In genomic region chr7:130942211-130942964, GRCh38 we compare ENCODE assay signal across 8 cellular contexts.
DNase-seq lines count a peak whose midpoint lies in the region; ATAC-seq, FAIRE-seq and TF ChIP-seq lines count a peak whose summit lies in the region.

No MANE protein-coding gene starts in this region.

- H3K4me1 Mint-ChIP-seq in MCF 10A (ENCODE audit: insufficient read depth, unreplicated experiment), result peaks cover 70% of the 10 kb centered on the region

- TSS peak; percentile 83 for BruUV-seq in MCF 10A (replicated peaks; lab: Mats Ljungman, UMichigan)

- TF ChIP-seq CTCF in AG04450 (IDR thresholded peaks at IDR 0.05; ENCODE audit: low read depth, low read length), result no peak
- TF ChIP-seq CTCF in MCF 10A (IDR thresholded peaks at IDR 0.05; ENCODE audit: unreplicated experiment), result no peak

- DNase-seq in AG04450 (ENCODE audit: low read depth, low spot score), result no peak
- peak; percentile 85 for DNase-seq in LHCN-M2 (ENCODE audit: low read depth)
- DNase-seq in MCF 10A (ENCODE audit: unreplicated experiment), result peak; percentile 70
- peak; percentile 77 for DNase-seq in mesenchymal stem cell
- DNase-seq in DMS79 (lab: John Stamatoyannopoulos, UW), result no peak
- DNase-seq in GM03348 (ENCODE audit: low spot score), result no peak
- DNase-seq in frontal cortex (ENCODE audit: low spot score in 2 of 2), result no peak

- no peak overlapping the region for H2BK5ac ChIP-seq in mesenchymal stem cell (ENCODE audit: low read depth, low read length, poor library complexity, severe bottlenecking)

- H3K36me3 ChIP-seq in mesenchymal stem cell (ENCODE audit: control insufficient read depth in 1 of 2, insufficient read depth in 2 of 2, low read depth in 1 of 2, low read length in 2 of 2), result peaks cover 3 to 63% of the 10 kb centered on the region in 2 experiments

- H3K4me3 ChIP-seq in AG04450 (ENCODE audit: low read depth, low read length), result peak overlapping the region; percentile 80
- peak overlapping the region in 1 of 2 experiments; percentile 75 for H3K4me3 ChIP-seq in mesenchymal stem cell (ENCODE audit: insufficient read depth in 1 of 2, low read depth in 1 of 2, low read length in 2 of 2)

- H3K23ac ChIP-seq in mesenchymal stem cell (ENCODE audit: low read length in 2 of 2), result no peak overlapping the region

- H2BK12ac ChIP-seq in mesenchymal stem cell (ENCODE audit: low read length in 2 of 2), result peak overlapping the region; percentile 59 to 91

- H4K91ac ChIP-seq in mesenchymal stem cell (ENCODE audit: low read length), result no peak overlapping the region

- no peak overlapping the region for H2AK5ac ChIP-seq in mesenchymal stem cell (ENCODE audit: low read length, severe bottlenecking)

- no peak overlapping the region for H3K14ac ChIP-seq in mesenchymal stem cell (ENCODE audit: low read length in 2 of 2)

- no peak overlapping the region for H2BK120ac ChIP-seq in mesenchymal stem cell (ENCODE audit: low read depth, low read length)

- peak overlapping the region; percentile 86 for H3K27ac ChIP-seq in AG04450 (ENCODE audit: low read depth, low read length)
- no peak overlapping the region for H3K27ac ChIP-seq in mesenchymal stem cell (ENCODE audit: low read length, poor library complexity, severe bottlenecking)

- peak overlapping the region in 1 of 2 experiments; percentile 67 for H3K18ac ChIP-seq in mesenchymal stem cell (ENCODE audit: low read depth in 1 of 2, low read length in 2 of 2)

- ATAC-seq in HG03520 (IDR thresholded peaks at IDR 0.05; ENCODE audit: unreplicated experiment), result no peak

- peak overlapping the region; percentile 91 for H3K9ac ChIP-seq in mesenchymal stem cell (ENCODE audit: low read length)

- intact Hi-C loops in MCF 10A (cut with micrococcal nuclease), result no loop called here

- H2AFZ ChIP-seq in mesenchymal stem cell (ENCODE audit: low read depth, low read length), result no peak overlapping the region

- H4K8ac ChIP-seq in mesenchymal stem cell (ENCODE audit: low read length), result peak overlapping the region; percentile 41

- H3K4me2 ChIP-seq in mesenchymal stem cell (ENCODE audit: low read length, poor library complexity, severe bottlenecking), result no peak overlapping the region

- H2BK15ac ChIP-seq in mesenchymal stem cell (ENCODE audit: low read depth, poor library complexity, severe bottlenecking), result no peak overlapping the region

- H3K9me3 Mint-ChIP-seq in MCF 10A (ENCODE audit: unreplicated experiment), result no peaks in the 10 kb centered on the region

- peak overlapping the region in 1 of 2 experiments; percentile 82 for H3K4ac ChIP-seq in mesenchymal stem cell (ENCODE audit: low read depth in 1 of 2, low read length in 2 of 2)

- peak overlapping the region; percentile 76 for H3K4me3 Mint-ChIP-seq in MCF 10A (ENCODE audit: unreplicated experiment)

- FAIRE-seq in frontal cortex (lab: Jason Lieb, UNC), result no peak

- peaks cover 8% of the 10 kb centered on the region for H3K4me1 ChIP-seq in mesenchymal stem cell (ENCODE audit: control insufficient read depth, insufficient read depth, low read depth, low read length)

- POLR2A ChIA-PET in AG04450 (lab: Yijun Ruan, JAX) (interaction anchor here (1.4 to 4.4 kb wide), 2 partner anchors 31 to 98 kb away, joined by 4 to 47 read pairs; no protein-coding TSS in a partner anchor), MCF 10A (lab: Yijun Ruan, JAX) (interaction anchor here (0.6 to 8.3 kb wide), 23 partner anchors 12 to 165 kb away, joined by 3 to 178 read pairs (median 8); no protein-coding TSS in a partner anchor)

- peaks cover 66% of the 10 kb centered on the region for H3K36me3 Mint-ChIP-seq in MCF 10A (ENCODE audit: insufficient read depth, unreplicated experiment)

- H3K79me1 ChIP-seq in mesenchymal stem cell (replicated peaks; ENCODE audit: low read length, poor library complexity, severe bottlenecking), result peaks cover 9% of the 10 kb centered on the region

- H3K9me3 ChIP-seq in AG04450 (ENCODE audit: control insufficient read depth, insufficient read depth, low read length) (no peaks in the 10 kb centered on the region), mesenchymal stem cell (ENCODE audit: control insufficient read depth, low read length) (no peaks in the 10 kb centered on the region)

- H3K27me3 ChIP-seq in AG04450 (ENCODE audit: control insufficient read depth, insufficient read depth, low read length) (no peaks in the 10 kb centered on the region), mesenchymal stem cell (ENCODE audit: control insufficient read depth in 1 of 2, insufficient read depth in 1 of 2, low read length in 2 of 2) (no peaks in the 10 kb centered on the region)

- WGBS in mesenchymal stem cell, result 75% methylated on average over 10 of the region's 10 CpGs

- H3K27me3 Mint-ChIP-seq in MCF 10A (ENCODE audit: insufficient read depth, unreplicated experiment), result no peaks in the 10 kb centered on the region

- peak overlapping the region; percentile 90 for H3K27ac Mint-ChIP-seq in MCF 10A (ENCODE audit: low read depth, unreplicated experiment)

- CTCF ChIA-PET in AG04450 (lab: Charles Lee) (interaction anchor here (0.6 to 2.8 kb wide), 4 partner anchors 17 to 98 kb away, joined by 5 to 15 read pairs (median 14); no protein-coding TSS in a partner anchor), MCF 10A (lab: Yijun Ruan, JAX) (interaction anchor here (0.7 to 9.1 kb wide), 4 partner anchors 13 to 67 kb away, joined by 3 to 123 read pairs (median 6); no protein-coding TSS in a partner anchor)

Comparison
In these comparisons a context has a peak if more than half of its experiments do, and no peak if none do; other contexts are left out.
1. DNase-seq: peak in LHCN-M2 (single experiment), MCF 10A (single experiment) and mesenchymal stem cell (single experiment); none in AG04450 (single experiment), DMS79 (single experiment), GM03348 (single experiment) and frontal cortex (0 of 2).